Comparison of ENCODE assay signal across 9 cellular contexts in genomic region chr6:137834508-137834907, GRCh38.
"Had no signal": no experiment of that assay in that cellular context is flagged by ENCODE, and none has a peak within 500 bp of the region (broad histone marks: within the 10 kb centered on the region; RNA-seq: fewer than 3 reads in every experiment).

No MANE protein-coding gene starts in this region.

- H3K4me3 ChIP-seq: GM23248, HAP-1 had no signal

- H3K4me1 ChIP-seq: HAP-1 had no signal

- H3K36me3 ChIP-seq: HAP-1 had no signal

- H3K27ac ChIP-seq: GM23248, HL-60 had no signal

- H3K27me3 Mint-ChIP-seq: IgD-negative memory B cell had no signal

- H3K9ac ChIP-seq: GM23248 had no signal

- H2AFZ ChIP-seq: GM23248 had no signal

- H3K27ac Mint-ChIP-seq: HFFc6, IgD-negative memory B cell had no signal

- FAIRE-seq: HepG2 had no signal

- H3K4me3 Mint-ChIP-seq: HFFc6 had no signal

- H3K9me3 ChIP-seq: HAP-1 had no signal

- DNase-seq: GM23248, GOT3, H7, HFFc6 had no signal

- ATAC-seq: HCT116, HepG2 had no signal
